In the genomic region with DNA sequence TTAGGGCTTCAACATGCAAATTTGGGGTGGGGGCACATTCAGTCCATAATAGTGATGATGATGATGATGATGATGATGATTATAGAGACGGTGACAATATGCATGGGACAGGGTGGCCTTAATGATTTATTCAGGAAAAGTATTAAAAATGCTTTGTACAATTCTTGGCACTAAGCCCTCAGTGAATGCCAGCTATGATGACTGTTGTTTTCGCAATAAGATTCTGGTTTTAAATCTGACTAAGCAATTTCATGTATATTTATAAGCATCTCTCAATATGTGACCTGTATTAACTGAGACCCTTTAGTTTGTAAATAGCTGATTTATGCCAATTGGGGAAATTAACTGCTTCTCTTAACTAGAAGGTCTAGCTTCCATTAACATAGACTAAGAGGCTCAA, we compare ENCODE assay signal across 32 cellular contexts.
DNase-seq lines count a peak whose midpoint lies in the region; ATAC-seq, FAIRE-seq and TF ChIP-seq lines count a peak whose summit lies in the region.
"Had no signal": no experiment of that assay in that cellular context is flagged by ENCODE, and none has a peak within 500 bp of the region (broad histone marks: within the 10 kb centered on the region; RNA-seq: fewer than 3 reads in every experiment).

No MANE protein-coding gene starts in this region.

- TF ChIP-seq POLR2A in A549 (IDR thresholded peaks at IDR 0.05; ENCODE audit: low read length), result no peak

- H3K27ac ChIP-seq in A549 (peak overlapping the region; percentile 48 to 64; a peak in 4 of 6 replicates), HEK293 (ENCODE audit: extremely low read depth, low read depth, low read length) (no peak overlapping the region), fibroblast of lung (ENCODE audit: insufficient read depth, low read length) (peak overlapping the region; percentile 34)
- H3K27ac ChIP-seq: body of pancreas, HL-60, skin epidermis, thoracic aorta, vagina had no signal

- WGBS in A549 (ENCODE audit: missing lambda C conversion rate), result 80% methylated on average over 2 of the region's 2 CpGs

- H3K9me3 Mint-ChIP-seq in WTC11, result no peaks in the 10 kb centered on the region; the same call in none of the 2 replicates
- H3K9me3 Mint-ChIP-seq: activated T-cell treated with anti-CD3 and anti-CD28 coated beads, Interleukin-2, amount 50 U/mL, for 24 hours; mesothelial cell of epicardium; stimulated activated naive CD8-positive, alpha-beta T cell treated with anti-CD3 and anti-CD28 coated beads, Interleukin-15, Interleukin-2, amounts not matched to agents 100 ng/mL and 50 ng/mL, for 24 hours had no signal

- POLR2A ChIA-PET in A549 (lab: Yijun Ruan, JAX) (no interaction called here), HEK293 (lab: Yijun Ruan, JAX) (no interaction called here), WTC11 (lab: Charles Lee) (no interaction called here)

- no peak overlapping the region for H3K4me3 Mint-ChIP-seq in WTC11
- H3K4me3 Mint-ChIP-seq: activated T-cell treated with anti-CD3 and anti-CD28 coated beads, Interleukin-2, amount 50 U/mL, for 24 hours; mesothelial cell of epicardium; naive B cell; stimulated activated naive CD8-positive, alpha-beta T cell treated with anti-CD3 and anti-CD28 coated beads, Interleukin-15, Interleukin-2, amounts not matched to agents 100 ng/mL and 50 ng/mL, for 24 hours had no signal

- no peak overlapping the region for H3K9ac ChIP-seq in fibroblast of lung (ENCODE audit: insufficient read depth, low read length)

- no peaks in the 10 kb centered on the region for H3K79me2 ChIP-seq in fibroblast of lung (ENCODE audit: control insufficient read depth, insufficient read depth, low read length)

- no peak overlapping the region for H3K27ac Mint-ChIP-seq in WTC11
- H3K27ac Mint-ChIP-seq: activated T-cell treated with anti-CD3 and anti-CD28 coated beads, Interleukin-2, amount 50 U/mL, for 24 hours; mesothelial cell of epicardium; stimulated activated naive CD8-positive, alpha-beta T cell treated with anti-CD3 and anti-CD28 coated beads, Interleukin-15, Interleukin-2, amounts not matched to agents 100 ng/mL and 50 ng/mL, for 24 hours had no signal

- no peaks in the 10 kb centered on the region; a peak in 1 of 3 replicates for H3K36me3 ChIP-seq in HEK293 (ENCODE audit: control insufficient read depth in 2 of 2, insufficient read depth in 1 of 2, low read length in 2 of 2)
- H3K36me3 ChIP-seq in fibroblast of lung (ENCODE audit: control insufficient read depth, insufficient read depth, low read length), result no peaks in the 10 kb centered on the region
- H3K36me3 ChIP-seq: BE2C, HAP-1, thoracic aorta, vagina had no signal

- H2AFZ ChIP-seq in fibroblast of lung (ENCODE audit: low read length), result no peak overlapping the region

- H3K9me3 ChIP-seq in A549 (no peaks in the 10 kb centered on the region), HEK293 (ENCODE audit: control insufficient read depth, insufficient read depth, low read depth, low read length) (no peaks in the 10 kb centered on the region), fibroblast of lung (ENCODE audit: control insufficient read depth, insufficient read depth, low read depth, low read length) (no peaks in the 10 kb centered on the region)
- H3K9me3 ChIP-seq: BE2C, body of pancreas, HAP-1, thoracic aorta, vagina had no signal

- peaks cover 12% of the 10 kb centered on the region for H3K4me1 Mint-ChIP-seq in WTC11
- H3K4me1 Mint-ChIP-seq: naive B cell had no signal

- H3K4me1 ChIP-seq in A549 (peaks cover 47% of the 10 kb centered on the region), HEK293 (ENCODE audit: control insufficient read depth, insufficient read depth, low read length) (no peaks in the 10 kb centered on the region), fibroblast of lung (ENCODE audit: control insufficient read depth, extremely low read depth, insufficient read depth, low read length) (peaks cover 35% of the 10 kb centered on the region)
- H3K4me1 ChIP-seq: BE2C, body of pancreas, HAP-1 had no signal

- no peak for TF ChIP-seq RAD21 in A549 (conservative IDR thresholded peaks at IDR 0.05 in 1 of 2, IDR thresholded peaks at IDR 0.05 in 1 of 2)

- no peaks in the 10 kb centered on the region for H3K27me3 ChIP-seq in fibroblast of lung (ENCODE audit: control insufficient read depth, insufficient read depth, low read length)
- H3K27me3 ChIP-seq: BE2C, body of pancreas, vagina had no signal

- TF ChIP-seq EP300 in A549 (IDR thresholded peaks at IDR 0.05), result no peak

- no peak for FAIRE-seq in A549 (lab: Jason Lieb, UNC)

- CTCF ChIA-PET in A549 (lab: Yijun Ruan, JAX) (interaction anchor here (1.6 to 5.8 kb wide), 2 partner anchors 9 to 68 kb away, joined by 11 to 27 read pairs; no protein-coding TSS in a partner anchor), HEK293 (lab: Yijun Ruan, JAX) (no interaction called here), WTC11 (lab: Charles Lee) (interaction anchor here (1.0 to 1.1 kb wide), 2 partner anchors 68 to 87 kb away, joined by 3 read pairs; no protein-coding TSS in a partner anchor)

- DNase-seq in A549 (ENCODE audit: low read depth in 1 of 2, low spot score in 1 of 2) (peak in 1 of 2 experiments; percentile 22), astrocyte of the hippocampus (ENCODE audit: low read depth, low spot score) (peak; percentile 31), fibroblast of lung (ENCODE audit: low read depth in 2 of 2) (peak; percentile 40 to 67), SHP77 treated with DMSO at 0.1 percent for 48 hours (lab: John Stamatoyannopoulos, UW) (no peak), WTC11 (ENCODE audit: low spot score) (no peak)
- DNase-seq: activated CD4-positive, alpha-beta T cell treated with anti-CD3 and anti-CD28 coated beads for 4 hours; activated gamma-delta T cell; activated T-cell treated with anti-CD3 and anti-CD28 coated beads, Interleukin-2, amount 50 U/mL, for 24 hours; BE2C; body of pancreas; DMS153; effector CD8-positive, alpha-beta T cell; GDM1; islet precursor cell; left ventricle myocardium superior; naive B cell; NCI-H1092; NCI-H1694 treated with DMSO at 0.1 percent for 48 hours; NCI-H2171 treated with DMSO at 0.1 percent for 48 hours; NCI-H524 treated with DMSO at 0.1 percent for 48 hours; occipital lobe; Right ventricle myocardium superior had no signal

- H3K4me3 ChIP-seq in A549, result no peak overlapping the region
- H3K4me3 ChIP-seq in HEK293 (ENCODE audit: low read depth, low read length), result no peak overlapping the region
- H3K4me3 ChIP-seq in fibroblast of lung (replicated peaks in 1 of 4; ENCODE audit: control extremely low read depth in 1 of 4, insufficient read depth in 1 of 4, low read depth in 3 of 4, low read length in 4 of 4), result no peak overlapping the region
- H3K4me3 ChIP-seq: body of pancreas, HAP-1, skin epidermis, thoracic aorta, vagina had no signal

- peak overlapping the region; percentile 35; the same call in 2 of the 3 replicates for H3K4me2 ChIP-seq in A549
- H3K4me2 ChIP-seq in fibroblast of lung (ENCODE audit: extremely low read depth, insufficient read depth, low read length), result no peak overlapping the region

- ATAC-seq in A549 (no peak), HG02610 (IDR thresholded peaks at IDR 0.05; ENCODE audit: unreplicated experiment) (no peak), WTC11 (no peak), HG02763 (IDR thresholded peaks at IDR 0.05; ENCODE audit: unreplicated experiment) (no peak)
- ATAC-seq: body of pancreas, left ventricle myocardium superior had no signal

- TF ChIP-seq CTCF in A549 (IDR thresholded peaks at IDR 0.05) (no peak), HEK293 (tag by site-specific recombination; IDR thresholded peaks at IDR 0.05) (no peak), fibroblast of lung (conservative IDR thresholded peaks at IDR 0.05 in 1 of 2, IDR thresholded peaks at IDR 0.05 in 1 of 2; ENCODE audit: low read depth in 1 of 2, low read length in 2 of 2) (no peak), WTC11 (IDR thresholded peaks at IDR 0.05) (no peak)

- no peaks in the 10 kb centered on the region for H3K27me3 Mint-ChIP-seq in WTC11 (ENCODE audit: low read depth)
- H3K27me3 Mint-ChIP-seq: activated T-cell treated with anti-CD3 and anti-CD28 coated beads, Interleukin-2, amount 50 U/mL, for 24 hours; naive B cell; stimulated activated naive CD8-positive, alpha-beta T cell treated with anti-CD3 and anti-CD28 coated beads, Interleukin-15, Interleukin-2, amounts not matched to agents 100 ng/mL and 50 ng/mL, for 24 hours had no signal

- no peaks in the 10 kb centered on the region for H3K36me3 Mint-ChIP-seq in WTC11
- H3K36me3 Mint-ChIP-seq: mesothelial cell of epicardium, naive B cell had no signal

- H4K20me1 ChIP-seq in fibroblast of lung (ENCODE audit: control insufficient read depth, extremely low read depth, insufficient read depth, low read length), result no peaks in the 10 kb centered on the region

TF ChIP-seq in A549, 52 proteins besides CTCF, POLR2A, EP300 and RAD21 (continues in another document):
- no peak for TF ChIP-seq HDAC2 (IDR thresholded peaks at IDR 0.05)
- TF ChIP-seq MAFK (IDR thresholded peaks at IDR 0.05; ENCODE audit: partially characterized antibody), result peak; percentile 88
- no peak for TF ChIP-seq FOSL2 (IDR thresholded peaks at IDR 0.05)
- no peak for TF ChIP-seq FOSL2 (CRISPR knock-in tag; IDR thresholded peaks at IDR 0.05)
- no peak for TF ChIP-seq TP53 (CRISPR knock-in tag; IDR thresholded peaks at IDR 0.05)
- no peak for TF ChIP-seq HOXB13 (CRISPR knock-in tag; IDR thresholded peaks at IDR 0.05; ENCODE audit: low read depth)
- peak; percentile 57 to 72 for TF ChIP-seq CEBPB (IDR thresholded peaks at IDR 0.05)
- no peak for TF ChIP-seq MAZ (IDR thresholded peaks at IDR 0.05; ENCODE audit: borderline replicate concordance, low read depth, low read length)

TF ChIP-seq in WTC11, 78 proteins besides CTCF, POLR2A, EP300 and RAD21 (continues in another document):
- TF ChIP-seq, protein P1, sequence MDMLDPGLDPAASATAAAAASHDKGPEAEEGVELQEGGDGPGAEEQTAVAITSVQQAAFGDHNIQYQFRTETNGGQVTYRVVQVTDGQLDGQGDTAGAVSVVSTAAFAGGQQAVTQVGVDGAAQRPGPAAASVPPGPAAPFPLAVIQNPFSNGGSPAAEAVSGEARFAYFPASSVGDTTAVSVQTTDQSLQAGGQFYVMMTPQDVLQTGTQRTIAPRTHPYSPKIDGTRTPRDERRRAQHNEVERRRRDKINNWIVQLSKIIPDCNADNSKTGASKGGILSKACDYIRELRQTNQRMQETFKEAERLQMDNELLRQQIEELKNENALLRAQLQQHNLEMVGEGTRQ (CRISPR knock-in tag; IDR thresholded peaks at IDR 0.05), result no peak
- TF ChIP-seq ZNF219 (CRISPR knock-in tag; IDR thresholded peaks at IDR 0.05; ENCODE audit: borderline replicate concordance), result no peak
- TF ChIP-seq, protein P2, sequence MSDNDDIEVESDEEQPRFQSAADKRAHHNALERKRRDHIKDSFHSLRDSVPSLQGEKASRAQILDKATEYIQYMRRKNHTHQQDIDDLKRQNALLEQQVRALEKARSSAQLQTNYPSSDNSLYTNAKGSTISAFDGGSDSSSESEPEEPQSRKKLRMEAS (CRISPR knock-in tag; IDR thresholded peaks at IDR 0.05), result no peak

Comparison
In these comparisons a context has a peak if more than half of its experiments do, and no peak if none do; other contexts are left out.
1. DNase-seq: peak in astrocyte of the hippocampus (single experiment) and fibroblast of lung (2 of 2); none in SHP77 treated with DMSO at 0.1 percent for 48 hours (single experiment) and WTC11 (single experiment).